ENCODE assay signal across 8 cellular contexts in the genomic region with DNA sequence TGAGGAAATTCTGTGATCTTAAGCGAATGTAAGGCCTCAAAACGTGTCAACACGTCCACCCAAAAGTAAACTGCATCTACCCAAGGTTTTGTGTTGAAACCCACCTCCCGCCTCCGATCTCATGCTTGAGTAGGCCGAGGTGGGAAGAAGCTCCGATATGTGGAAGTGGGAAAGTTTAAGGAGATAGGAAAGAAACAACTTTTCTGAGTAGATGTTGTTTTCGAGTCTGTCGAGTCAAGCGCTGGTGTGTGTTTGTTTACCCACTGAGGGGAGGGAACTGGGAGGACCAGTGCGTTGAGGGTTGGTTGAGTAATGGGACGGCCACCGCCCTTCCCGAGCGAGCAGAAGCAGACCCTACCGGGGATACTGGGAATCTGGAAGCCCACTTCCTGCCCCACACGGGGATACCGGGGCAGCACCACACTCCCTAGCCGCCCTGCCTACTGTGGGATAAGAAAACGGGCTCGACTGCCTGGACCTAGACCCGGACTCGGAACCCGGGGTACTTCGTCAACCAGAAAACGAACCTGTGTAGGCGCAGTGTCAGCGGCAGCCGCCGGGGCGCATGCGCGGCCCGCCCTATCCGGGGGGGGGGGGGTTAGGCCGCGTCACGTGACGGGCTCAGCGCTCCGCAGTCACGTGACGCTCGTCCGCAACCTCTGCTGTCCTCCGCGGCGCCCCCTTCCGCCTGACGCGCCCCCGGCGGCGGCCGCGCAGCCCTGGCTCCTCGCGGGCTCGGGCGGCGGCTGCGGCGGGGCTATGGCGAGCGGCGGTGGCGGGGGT. TPM values are rescaled to one million over a fixed set of nuclear protein-coding genes. Genes with fewer than 3 reads are reported as not detected.
A peak's percentile ranks its signal among the peaks of the same experiment; 100 is the strongest.
DNase-seq lines count a peak whose midpoint lies in the region; ATAC-seq, FAIRE-seq and TF ChIP-seq lines count a peak whose summit lies in the region.

A gene with protein sequence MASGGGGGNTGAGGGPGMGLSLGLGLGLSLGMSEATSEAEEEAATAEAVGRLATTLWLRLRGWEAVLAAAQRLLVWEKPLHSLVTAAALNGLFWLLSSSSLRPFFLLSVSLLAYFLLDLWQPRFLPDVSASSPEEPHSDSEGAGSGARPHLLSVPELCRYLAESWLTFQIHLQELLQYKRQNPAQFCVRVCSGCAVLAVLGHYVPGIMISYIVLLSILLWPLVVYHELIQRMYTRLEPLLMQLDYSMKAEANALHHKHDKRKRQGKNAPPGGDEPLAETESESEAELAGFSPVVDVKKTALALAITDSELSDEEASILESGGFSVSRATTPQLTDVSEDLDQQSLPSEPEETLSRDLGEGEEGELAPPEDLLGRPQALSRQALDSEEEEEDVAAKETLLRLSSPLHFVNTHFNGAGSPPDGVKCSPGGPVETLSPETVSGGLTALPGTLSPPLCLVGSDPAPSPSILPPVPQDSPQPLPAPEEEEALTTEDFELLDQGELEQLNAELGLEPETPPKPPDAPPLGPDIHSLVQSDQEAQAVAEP (plus strand): TSS at position 682 of the 783 bp plus-strand sequence. CDS start 78 bp downstream, at position 760.

- peak within 1 kb of the TSS; percentile 84 for H3K4me3 ChIP-seq in CD4-positive, CD25-positive, alpha-beta regulatory T cell (ENCODE audit: low read depth, low read length)
- H3K4me3 ChIP-seq in H1 (ENCODE audit: extremely low read depth in 1 of 4, insufficient read depth in 2 of 4, low read depth in 3 of 4, low read length in 4 of 4) (peak within 1 kb of the TSS; percentile 78 to 96 (median 92)), mesendoderm (ENCODE audit: low read length) (peak within 1 kb of the TSS; percentile 95)

- H3K36me3 Mint-ChIP-seq in CD4-positive, CD25-positive, alpha-beta regulatory T cell, result peaks cover 28% of the 10 kb centered on the region

- H3K4ac ChIP-seq in H1 (replicated peaks; ENCODE audit: insufficient read length, low read depth, low read length) (no peak within 1 kb of the TSS), mesendoderm (ENCODE audit: low read depth, low read length) (peak within 1 kb of the TSS; percentile 73)

- no peaks in the 10 kb centered on the region for H3K9me3 ChIP-seq in CD4-positive, CD25-positive, alpha-beta regulatory T cell (ENCODE audit: control insufficient read depth in 2 of 2, low read length in 2 of 2)
- H3K9me3 ChIP-seq in H1 (ENCODE audit: insufficient read depth in 2 of 2, low read depth in 1 of 2, low read length in 1 of 2), result no peaks in the 10 kb centered on the region

- TF ChIP-seq CTCF in H1 (IDR thresholded peaks at IDR 0.05; ENCODE audit: control extremely low read depth in 1 of 3, insufficient read depth in 1 of 3, low read depth in 1 of 3, low read length in 3 of 3), result peak; percentile 44 to 61 (median 53)

- peaks cover 11% of the 10 kb centered on the region; the same call in 1 of the 2 replicates for H3K23me2 ChIP-seq in H1 (ENCODE audit: low read depth, low read length)

- H4K5ac ChIP-seq in H1 (ENCODE audit: insufficient read length, low read depth, low read length) (peak within 1 kb of the TSS; percentile 92), mesendoderm (ENCODE audit: low read length) (no peak within 1 kb of the TSS)

- H3K56ac ChIP-seq in H1 (replicated peaks; ENCODE audit: insufficient read length, low read depth, low read length) (peak within 1 kb of the TSS; percentile 50), mesendoderm (ENCODE audit: low read length) (peak within 1 kb of the TSS; percentile 99)

- H4K20me1 ChIP-seq in H1 (replicated peaks in 1 of 2; ENCODE audit: control insufficient read depth in 1 of 2, insufficient read depth in 2 of 2, low read length in 2 of 2), result peaks cover 0 to 3% of the 10 kb centered on the region in 2 experiments

- POLR2A ChIA-PET in H1 (lab: Charles Lee; ENCODE audit: partially characterized antibody), result interaction anchor here (0.9 to 3.0 kb wide), 4 partner anchors 16 to 117 kb away, joined by 3 to 21 read pairs (median 12); partner anchors contain the start of genes ABCB6 and ZFAND2B

- WGBS in H1 (ENCODE audit: extremely low coverage in 1 of 2, insufficient coverage in 1 of 2, insufficient read length in 1 of 2, insufficient replicate concordance in 2 of 2, low coverage in 1 of 2, low lambda C conversion rate in 2 of 2, missing lambda C conversion rate in 1 of 2), 2 experiments, result 2% methylated on average over 32 of the region's 67 CpGs; no CpG with 5 or more reads in 1 of the 2 experiments
- no CpG with 5 or more reads among the region's 67 CpGs for WGBS in mesendoderm (ENCODE audit: extremely low coverage, insufficient coverage, low lambda C conversion rate)

- H3K4me1 Mint-ChIP-seq in CD4-positive, CD25-positive, alpha-beta regulatory T cell, result peaks cover 13 to 80% (median 52%) of the 10 kb centered on the region in 4 donors

- H2AK5ac ChIP-seq in H1 (ENCODE audit: low read depth, low read length) (no peak within 1 kb of the TSS), mesendoderm (ENCODE audit: low read length) (no peak within 1 kb of the TSS)

- H3K36me3 ChIP-seq in CD4-positive, CD25-positive, alpha-beta regulatory T cell (ENCODE audit: control insufficient read depth, insufficient read depth, low read length), result peaks cover 54% of the 10 kb centered on the region
- H3K36me3 ChIP-seq in H1 (ENCODE audit: control insufficient read depth in 2 of 4, insufficient read depth in 4 of 4, low read length in 3 of 4), result peaks cover 6 to 29% (median 20%) of the 10 kb centered on the region in 4 experiments; a peak in 6 of 8 replicates
- peaks cover 1% of the 10 kb centered on the region for H3K36me3 ChIP-seq in mesendoderm (ENCODE audit: control insufficient read depth, insufficient read depth, low read length)

- peak within 1 kb of the TSS; percentile 98 for H3K27ac ChIP-seq in CD4-positive, CD25-positive, alpha-beta regulatory T cell (ENCODE audit: insufficient read depth, low read length, poor library complexity, severe bottlenecking)
- H3K27ac ChIP-seq in H1 (ENCODE audit: low read depth, low read length) (peak within 1 kb of the TSS; percentile 78), mesendoderm (ENCODE audit: low read depth, low read length) (peak within 1 kb of the TSS; percentile 90)

- TF ChIP-seq EP300 in H1 (IDR thresholded peaks at IDR 0.05; ENCODE audit: borderline replicate concordance in 1 of 2, low read depth in 2 of 2, low read length in 2 of 2), result peak in 1 of 2 experiments; percentile 81; a peak in 1 of 3 replicates

- H3K23ac ChIP-seq in H1 (ENCODE audit: insufficient read length), result no peak within 1 kb of the TSS
- no peak within 1 kb of the TSS for H3K23ac ChIP-seq in mesendoderm (ENCODE audit: low read length)

- H3K14ac ChIP-seq in H1 (ENCODE audit: insufficient read length), result no peak within 1 kb of the TSS

- TF ChIP-seq RAD21 in H1 (IDR thresholded peaks at IDR 0.05 in 1 of 2, conservative IDR thresholded peaks at IDR 0.05 in 1 of 2; ENCODE audit: low read depth in 2 of 2, low read length in 2 of 2), result peak in 1 of 2 experiments; percentile 36; a peak in 1 of 4 replicates

- peak in 1 of 2 experiments; percentile 31; a peak in 1 of 3 replicates for TF ChIP-seq POLR2A in H1 (IDR thresholded peaks at IDR 0.05; ENCODE audit: control extremely low read depth in 1 of 2, low read depth in 2 of 2, low read length in 2 of 2)

- H3K4me2 ChIP-seq in H1 (ENCODE audit: insufficient read depth in 1 of 2, low read depth in 2 of 2, low read length in 2 of 2), result peak within 1 kb of the TSS; percentile 82 to 96
- H3K4me2 ChIP-seq in mesendoderm (ENCODE audit: low read length), result peak within 1 kb of the TSS; percentile 67

- H4K8ac ChIP-seq in H1 (ENCODE audit: extremely low read depth, insufficient read depth, low read length) (peak within 1 kb of the TSS; percentile 82), mesendoderm (ENCODE audit: low read depth, low read length) (no peak within 1 kb of the TSS)

- DNase-seq in CD4-positive, CD25-positive, alpha-beta regulatory T cell, result peak; percentile 74 to 94 (median 89)
- DNase-seq in HS-5 (ENCODE audit: low read depth), result peak; percentile 78
- peak; percentile 88 for DNase-seq in NOMO-1 treated with DMSO at 0.1 percent for 48 hours (lab: John Stamatoyannopoulos, UW; ENCODE audit: unreplicated experiment)
- peak; percentile 58 to 59 for DNase-seq in activated CD8-positive, alpha-beta memory T cell treated with anti-CD3 and anti-CD28 coated beads for 4 hours (ENCODE audit: low read depth in 2 of 2)
- peak; percentile 61 to 88 for DNase-seq in H1 (ENCODE audit: low read depth in 1 of 2, low spot score in 2 of 2)
- DNase-seq in mesendoderm, result peak; percentile 94
- peak; percentile 47 for DNase-seq in stimulated activated CD8-positive, alpha-beta memory T cell treated with anti-CD3 and anti-CD28 coated beads, Interleukin-15, amount 100 ng/mL, for 1 hour (ENCODE audit: low read depth)

- CTCF ChIA-PET in H1 (lab: Charles Lee; ENCODE audit: partially characterized antibody), result interaction anchor here (1.4 to 2.0 kb wide), 2 partner anchors 14 to 28 kb away, joined by 3 to 7 read pairs; no protein-coding TSS in a partner anchor

- H2BK5ac ChIP-seq in H1 (ENCODE audit: low read depth, low read length) (peak within 1 kb of the TSS; percentile 89), mesendoderm (ENCODE audit: low read length) (peak within 1 kb of the TSS; percentile 89)

- peak within 1 kb of the TSS; percentile 94 to 99 (median 95) for H3K4me3 Mint-ChIP-seq in CD4-positive, CD25-positive, alpha-beta regulatory T cell

- no peak within 1 kb of the TSS for H2BK20ac ChIP-seq in H1 (ENCODE audit: low read length)

- peak within 1 kb of the TSS; percentile 99 for H3K27ac Mint-ChIP-seq in CD4-positive, CD25-positive, alpha-beta regulatory T cell

- H3K79me1 ChIP-seq in H1 (ENCODE audit: low read depth, low read length) (peaks cover 6% of the 10 kb centered on the region), mesendoderm (ENCODE audit: low read length) (peaks cover 15% of the 10 kb centered on the region)

- no peak within 1 kb of the TSS for H2BK120ac ChIP-seq in H1 (replicated peaks; ENCODE audit: low read depth, low read length)
- no peak within 1 kb of the TSS for H2BK120ac ChIP-seq in mesendoderm (ENCODE audit: low read depth, low read length)

- no peak for FAIRE-seq in H1 (lab: Jason Lieb, UNC)

- H3K27me3 Mint-ChIP-seq in CD4-positive, CD25-positive, alpha-beta regulatory T cell, result peaks cover 11% of the 10 kb centered on the region

- peak within 1 kb of the TSS; percentile 40 for H4K91ac ChIP-seq in H1 (replicated peaks; ENCODE audit: insufficient read length, low read length)

- H3K4me1 ChIP-seq in CD4-positive, CD25-positive, alpha-beta regulatory T cell (ENCODE audit: control insufficient read depth, insufficient read depth, low read length, poor library complexity, severe bottlenecking), result peaks cover 65% of the 10 kb centered on the region
- peaks cover 0 to 13% (median 6%) of the 10 kb centered on the region in 4 experiments; a peak in 6 of 7 replicates for H3K4me1 ChIP-seq in H1 (replicated peaks in 1 of 4; ENCODE audit: control insufficient read depth in 3 of 4, insufficient read depth in 4 of 4, low read length in 3 of 4)
- peaks cover 3% of the 10 kb centered on the region for H3K4me1 ChIP-seq in mesendoderm (ENCODE audit: control insufficient read depth, low read depth, low read length)

- H2BK12ac ChIP-seq in H1 (ENCODE audit: low read depth, low read length), result peak within 1 kb of the TSS; percentile 52; the same call in 1 of the 2 replicates

- peak within 1 kb of the TSS; percentile 60 to 92 (median 68) for H3K9ac ChIP-seq in H1 (replicated peaks in 1 of 4; ENCODE audit: extremely low read depth in 1 of 4, low read depth in 3 of 4, low read length in 3 of 4)
- H3K9ac ChIP-seq in mesendoderm (ENCODE audit: low read length), result peak within 1 kb of the TSS; percentile 98

- H3K79me2 ChIP-seq in H1 (ENCODE audit: control insufficient read depth in 1 of 2, insufficient read depth in 2 of 2, low read length in 2 of 2) (peaks cover 0 to 8% of the 10 kb centered on the region in 2 experiments; a peak in 1 of 4 replicates), mesendoderm (ENCODE audit: control insufficient read depth, insufficient read depth, low read length) (peaks cover 2% of the 10 kb centered on the region)

- no peaks in the 10 kb centered on the region for H3K9me3 Mint-ChIP-seq in CD4-positive, CD25-positive, alpha-beta regulatory T cell

- H3K18ac ChIP-seq in H1 (ENCODE audit: extremely low read depth, low read length) (peak within 1 kb of the TSS; percentile 83; the same call in 1 of the 2 replicates), mesendoderm (ENCODE audit: low read length) (peak within 1 kb of the TSS; percentile 71)

- H2BK15ac ChIP-seq in H1 (ENCODE audit: low read length), result no peak within 1 kb of the TSS; the same call in 1 of the 2 replicates
- no peak within 1 kb of the TSS for H2BK15ac ChIP-seq in mesendoderm (replicated peaks; ENCODE audit: low read depth)

- peak; percentile 52 to 66 for ATAC-seq in CD4-positive, CD25-positive, alpha-beta regulatory T cell (ENCODE audit: low read depth in 2 of 2)
- ATAC-seq in GM19397 (IDR thresholded peaks at IDR 0.05; ENCODE audit: unreplicated experiment), result peak; percentile 45

- peak within 1 kb of the TSS; percentile 69 for H2AFZ ChIP-seq in H1 (ENCODE audit: low read length)

- H3K27me3 ChIP-seq in CD4-positive, CD25-positive, alpha-beta regulatory T cell (ENCODE audit: control insufficient read depth, insufficient read depth, low read length), result no peaks in the 10 kb centered on the region
- no peaks in the 10 kb centered on the region for H3K27me3 ChIP-seq in H1 (replicated peaks in 1 of 4; ENCODE audit: control insufficient read depth in 3 of 4, extremely low read depth in 1 of 4, insufficient read depth in 3 of 4, low read length in 3 of 4)
- no peaks in the 10 kb centered on the region for H3K27me3 ChIP-seq in mesendoderm (ENCODE audit: insufficient read depth, low read length, poor library complexity)

RNA-seq across cellular contexts. Expression of the gene that starts here (rescaled TPM):
- total RNA-seq in CD4-positive, CD25-positive, alpha-beta regulatory T cell, result 84.7 TPM
- 10 to 100 TPM; 62.8 to 89.7 (median 72.1) TPM for polyA plus RNA-seq in CD4-positive, CD25-positive, alpha-beta regulatory T cell
- 50.2 and 51.3 TPM in 2 replicates for total RNA-seq in H1 (2021; fragmentation: NEBNext Ultra II Directional; extraction: Animal tissue kit (Norgen Biotek cat#: 25700))
- polyA plus RNA-seq in H1 (2011; rRNA removed), result 66.8 and 67.4 TPM in 2 replicates
- polyA plus RNA-seq in H1 (2011; cell fraction: cytosol; rRNA removed), result 54.4 TPM
- 64.5 TPM for polyA plus RNA-seq in H1 (2011; cell fraction: nucleus; rRNA removed)
- 39.4 to 52.1 TPM (median 49.6 TPM) in 4 replicates for polyA plus RNA-seq in H1 (2012, experiment 1 of 2)
- polyA plus RNA-seq in H1 (2012, experiment 2 of 2), result 66.2 TPM
- 37.4 TPM for polyA plus RNA-seq in H1 (2013, experiment 1 of 2)
- polyA plus RNA-seq in H1 (2013, experiment 2 of 2), result 39.2 TPM
- polyA minus RNA-seq in H1 (2011; rRNA and poly(A)+ RNA removed), result 68.3 and 72.4 TPM in 2 replicates
- polyA minus RNA-seq in H1 (2011; cell fraction: cytosol; rRNA and poly(A)+ RNA removed), result 37.4 TPM
- 32.3 TPM for polyA minus RNA-seq in H1 (2011; cell fraction: nucleus; rRNA and poly(A)+ RNA removed)
- polyA plus RNA-seq in mesendoderm (2013, experiment 1 of 2), result 25.3 TPM
- polyA plus RNA-seq in mesendoderm (2013, experiment 2 of 2), result 26.0 TPM

Comparison
In these comparisons a context has a peak if more than half of its experiments do, and no peak if none do; other contexts are left out.
1. Peak in every context shown above with its lines: DNase-seq, ATAC-seq, H3K4me3 ChIP-seq and H3K27ac ChIP-seq.